1 cellular context compared by ENCODE assay signal in the genomic region with DNA sequence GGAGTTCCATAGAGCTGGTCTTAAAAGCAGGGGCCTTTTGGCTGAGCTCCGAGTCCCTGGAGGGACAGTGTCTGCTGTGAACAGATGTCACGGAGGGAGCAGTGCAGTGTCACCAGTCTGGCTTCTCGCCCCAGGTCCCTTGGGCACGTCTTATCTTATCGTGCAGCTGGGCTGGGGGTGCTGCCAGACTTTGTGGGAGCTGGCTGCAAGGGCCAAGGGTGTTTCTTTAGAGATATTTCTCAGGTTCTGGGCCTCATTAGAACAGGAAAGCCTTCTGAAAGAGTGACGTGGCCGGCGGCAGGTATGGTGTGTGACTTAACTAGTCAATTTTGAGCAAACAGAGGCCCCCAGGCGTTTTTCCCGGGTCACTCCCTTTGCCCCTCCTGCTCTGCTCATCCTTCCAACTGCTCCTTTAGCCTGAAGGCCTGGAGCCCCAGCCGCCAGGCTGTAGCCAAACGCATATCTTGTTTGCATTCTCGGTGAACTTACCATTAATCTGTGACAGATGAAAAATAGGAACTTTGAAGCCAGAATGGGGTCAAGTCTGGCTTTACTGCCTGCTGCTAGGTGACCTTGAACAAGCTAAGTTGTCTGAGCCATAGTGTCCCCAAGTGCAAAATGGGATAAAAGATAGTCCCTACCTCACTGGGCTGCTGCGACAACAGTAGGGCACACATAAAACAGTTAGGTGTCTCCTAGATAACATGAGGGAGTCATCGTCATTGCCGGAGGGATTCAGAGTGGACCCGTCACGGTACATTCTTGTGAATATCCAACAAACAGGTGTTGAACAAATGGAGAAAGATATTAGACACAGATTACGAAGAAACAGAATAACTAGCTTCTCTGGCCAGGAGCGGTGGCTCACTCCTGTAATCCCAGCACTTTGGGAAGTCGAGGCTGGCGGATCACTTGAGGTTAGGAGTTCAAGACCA.
TF ChIP-seq lines count a peak whose summit lies in the region.

No MANE protein-coding gene starts in this region.

TF ChIP-seq in K562, 482 proteins besides CTCF, POLR2A, EP300 and RAD21 (continued from another document and continues in another):
- TF ChIP-seq, protein P1, sequence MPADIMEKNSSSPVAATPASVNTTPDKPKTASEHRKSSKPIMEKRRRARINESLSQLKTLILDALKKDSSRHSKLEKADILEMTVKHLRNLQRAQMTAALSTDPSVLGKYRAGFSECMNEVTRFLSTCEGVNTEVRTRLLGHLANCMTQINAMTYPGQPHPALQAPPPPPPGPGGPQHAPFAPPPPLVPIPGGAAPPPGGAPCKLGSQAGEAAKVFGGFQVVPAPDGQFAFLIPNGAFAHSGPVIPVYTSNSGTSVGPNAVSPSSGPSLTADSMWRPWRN (IDR thresholded peaks at IDR 0.05; ENCODE audit: low read depth) = peak; percentile 79
- TF ChIP-seq TCFL5 (CRISPR knock-in tag; conservative IDR thresholded peaks at IDR 0.05) (no peak), ZNF217 (CRISPR knock-in tag; IDR thresholded peaks at IDR 0.05) (no peak), KDM1A (IDR thresholded peaks at IDR 0.05) (peak; percentile 85 to 86), ZNF699 (CRISPR knock-in tag; IDR thresholded peaks at IDR 0.05; ENCODE audit: insufficient replicate concordance) (no peak), COPS2 (conservative IDR thresholded peaks at IDR 0.05) (no peak), WHSC1 (IDR thresholded peaks at IDR 0.05; ENCODE audit: low read length) (no peak), PRPF4 (IDR thresholded peaks at IDR 0.05; ENCODE audit: insufficient read depth, low read depth, low read length, poor library complexity, severe bottlenecking) (no peak), NRF1 (conservative IDR thresholded peaks at IDR 0.05 in 1 of 2, IDR thresholded peaks at IDR 0.05 in 1 of 2) (no peak; a peak in 2 of 4 replicates), CBFA2T2 (conservative IDR thresholded peaks at IDR 0.05) (peak; percentile 99), KDM4B (IDR thresholded peaks at IDR 0.05; ENCODE audit: borderline replicate concordance in 2 of 2, low read depth in 1 of 2) (0 out of 4 replicates have a peak, but pooled peaks of 1 of the 2 experiments have one; percentile 43), ATF1 (CRISPR knock-in tag; IDR thresholded peaks at IDR 0.05) (no peak), ATF1 (tag; IDR thresholded peaks at IDR 0.05) (peak; percentile 86), ZNF436 (CRISPR knock-in tag; IDR thresholded peaks at IDR 0.05) (no peak), NEUROD1 (IDR thresholded peaks at IDR 0.05; ENCODE audit: borderline replicate concordance, low read depth, low read length, partially characterized antibody) (peak; percentile 92), NFATC3 (IDR thresholded peaks at IDR 0.05) (0 out of 2 replicates have a peak, but pooled peaks have one; percentile 53), ZNF384 (IDR thresholded peaks at IDR 0.05; ENCODE audit: low read depth, low read length) (no peak), ZNF589 (CRISPR knock-in tag; IDR thresholded peaks at IDR 0.05; ENCODE audit: low read depth) (peak; percentile 94), OTX1 (CRISPR knock-in tag; IDR thresholded peaks at IDR 0.05) (no peak), HSF4 (CRISPR knock-in tag; IDR thresholded peaks at IDR 0.05; ENCODE audit: borderline replicate concordance) (no peak)
- TF ChIP-seq, protein P2, sequence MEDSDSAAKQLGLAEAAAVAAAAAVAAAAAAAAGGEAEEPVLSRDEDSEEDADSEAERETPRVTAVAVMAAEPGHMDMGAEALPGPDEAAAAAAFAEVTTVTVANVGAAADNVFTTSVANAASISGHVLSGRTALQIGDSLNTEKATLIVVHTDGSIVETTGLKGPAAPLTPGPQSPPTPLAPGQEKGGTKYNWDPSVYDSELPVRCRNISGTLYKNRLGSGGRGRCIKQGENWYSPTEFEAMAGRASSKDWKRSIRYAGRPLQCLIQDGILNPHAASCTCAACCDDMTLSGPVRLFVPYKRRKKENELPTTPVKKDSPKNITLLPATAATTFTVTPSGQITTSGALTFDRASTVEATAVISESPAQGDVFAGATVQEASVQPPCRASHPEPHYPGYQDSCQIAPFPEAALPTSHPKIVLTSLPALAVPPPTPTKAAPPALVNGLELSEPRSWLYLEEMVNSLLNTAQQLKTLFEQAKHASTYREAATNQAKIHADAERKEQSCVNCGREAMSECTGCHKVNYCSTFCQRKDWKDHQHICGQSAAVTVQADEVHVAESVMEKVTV (CRISPR knock-in tag; IDR thresholded peaks at IDR 0.05) = no peak
- TF ChIP-seq, protein P3, sequence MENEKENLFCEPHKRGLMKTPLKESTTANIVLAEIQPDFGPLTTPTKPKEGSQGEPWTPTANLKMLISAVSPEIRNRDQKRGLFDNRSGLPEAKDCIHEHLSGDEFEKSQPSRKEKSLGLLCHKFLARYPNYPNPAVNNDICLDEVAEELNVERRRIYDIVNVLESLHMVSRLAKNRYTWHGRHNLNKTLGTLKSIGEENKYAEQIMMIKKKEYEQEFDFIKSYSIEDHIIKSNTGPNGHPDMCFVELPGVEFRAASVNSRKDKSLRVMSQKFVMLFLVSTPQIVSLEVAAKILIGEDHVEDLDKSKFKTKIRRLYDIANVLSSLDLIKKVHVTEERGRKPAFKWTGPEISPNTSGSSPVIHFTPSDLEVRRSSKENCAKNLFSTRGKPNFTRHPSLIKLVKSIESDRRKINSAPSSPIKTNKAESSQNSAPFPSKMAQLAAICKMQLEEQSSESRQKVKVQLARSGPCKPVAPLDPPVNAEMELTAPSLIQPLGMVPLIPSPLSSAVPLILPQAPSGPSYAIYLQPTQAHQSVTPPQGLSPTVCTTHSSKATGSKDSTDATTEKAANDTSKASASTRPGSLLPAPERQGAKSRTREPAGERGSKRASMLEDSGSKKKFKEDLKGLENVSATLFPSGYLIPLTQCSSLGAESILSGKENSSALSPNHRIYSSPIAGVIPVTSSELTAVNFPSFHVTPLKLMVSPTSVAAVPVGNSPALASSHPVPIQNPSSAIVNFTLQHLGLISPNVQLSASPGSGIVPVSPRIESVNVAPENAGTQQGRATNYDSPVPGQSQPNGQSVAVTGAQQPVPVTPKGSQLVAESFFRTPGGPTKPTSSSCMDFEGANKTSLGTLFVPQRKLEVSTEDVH (IDR thresholded peaks at IDR 0.05; ENCODE audit: low read depth, partially characterized antibody) = no peak
- TF ChIP-seq, protein P4, sequence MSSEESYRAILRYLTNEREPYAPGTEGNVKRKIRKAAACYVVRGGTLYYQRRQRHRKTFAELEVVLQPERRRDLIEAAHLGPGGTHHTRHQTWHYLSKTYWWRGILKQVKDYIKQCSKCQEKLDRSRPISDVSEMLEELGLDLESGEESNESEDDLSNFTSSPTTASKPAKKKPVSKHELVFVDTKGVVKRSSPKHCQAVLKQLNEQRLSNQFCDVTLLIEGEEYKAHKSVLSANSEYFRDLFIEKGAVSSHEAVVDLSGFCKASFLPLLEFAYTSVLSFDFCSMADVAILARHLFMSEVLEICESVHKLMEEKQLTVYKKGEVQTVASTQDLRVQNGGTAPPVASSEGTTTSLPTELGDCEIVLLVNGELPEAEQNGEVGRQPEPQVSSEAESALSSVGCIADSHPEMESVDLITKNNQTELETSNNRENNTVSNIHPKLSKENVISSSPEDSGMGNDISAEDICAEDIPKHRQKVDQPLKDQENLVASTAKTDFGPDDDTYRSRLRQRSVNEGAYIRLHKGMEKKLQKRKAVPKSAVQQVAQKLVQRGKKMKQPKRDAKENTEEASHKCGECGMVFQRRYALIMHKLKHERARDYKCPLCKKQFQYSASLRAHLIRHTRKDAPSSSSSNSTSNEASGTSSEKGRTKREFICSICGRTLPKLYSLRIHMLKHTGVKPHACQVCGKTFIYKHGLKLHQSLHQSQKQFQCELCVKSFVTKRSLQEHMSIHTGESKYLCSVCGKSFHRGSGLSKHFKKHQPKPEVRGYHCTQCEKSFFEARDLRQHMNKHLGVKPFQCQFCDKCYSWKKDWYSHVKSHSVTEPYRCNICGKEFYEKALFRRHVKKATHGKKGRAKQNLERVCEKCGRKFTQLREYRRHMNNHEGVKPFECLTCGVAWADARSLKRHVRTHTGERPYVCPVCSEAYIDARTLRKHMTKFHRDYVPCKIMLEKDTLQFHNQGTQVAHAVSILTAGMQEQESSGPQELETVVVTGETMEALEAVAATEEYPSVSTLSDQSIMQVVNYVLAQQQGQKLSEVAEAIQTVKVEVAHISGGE (CRISPR knock-in tag; IDR thresholded peaks at IDR 0.05) = peak in 1 of 3 experiments; percentile 69; a peak in 2 of 6 replicates
- TF ChIP-seq, protein P5, sequence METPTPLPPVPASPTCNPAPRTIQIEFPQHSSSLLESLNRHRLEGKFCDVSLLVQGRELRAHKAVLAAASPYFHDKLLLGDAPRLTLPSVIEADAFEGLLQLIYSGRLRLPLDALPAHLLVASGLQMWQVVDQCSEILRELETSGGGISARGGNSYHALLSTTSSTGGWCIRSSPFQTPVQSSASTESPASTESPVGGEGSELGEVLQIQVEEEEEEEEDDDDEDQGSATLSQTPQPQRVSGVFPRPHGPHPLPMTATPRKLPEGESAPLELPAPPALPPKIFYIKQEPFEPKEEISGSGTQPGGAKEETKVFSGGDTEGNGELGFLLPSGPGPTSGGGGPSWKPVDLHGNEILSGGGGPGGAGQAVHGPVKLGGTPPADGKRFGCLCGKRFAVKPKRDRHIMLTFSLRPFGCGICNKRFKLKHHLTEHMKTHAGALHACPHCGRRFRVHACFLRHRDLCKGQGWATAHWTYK (CRISPR knock-in tag; IDR thresholded peaks at IDR 0.05) = peak; percentile 35; the same call in 1 of the 2 replicates
- TF ChIP-seq, protein P6, sequence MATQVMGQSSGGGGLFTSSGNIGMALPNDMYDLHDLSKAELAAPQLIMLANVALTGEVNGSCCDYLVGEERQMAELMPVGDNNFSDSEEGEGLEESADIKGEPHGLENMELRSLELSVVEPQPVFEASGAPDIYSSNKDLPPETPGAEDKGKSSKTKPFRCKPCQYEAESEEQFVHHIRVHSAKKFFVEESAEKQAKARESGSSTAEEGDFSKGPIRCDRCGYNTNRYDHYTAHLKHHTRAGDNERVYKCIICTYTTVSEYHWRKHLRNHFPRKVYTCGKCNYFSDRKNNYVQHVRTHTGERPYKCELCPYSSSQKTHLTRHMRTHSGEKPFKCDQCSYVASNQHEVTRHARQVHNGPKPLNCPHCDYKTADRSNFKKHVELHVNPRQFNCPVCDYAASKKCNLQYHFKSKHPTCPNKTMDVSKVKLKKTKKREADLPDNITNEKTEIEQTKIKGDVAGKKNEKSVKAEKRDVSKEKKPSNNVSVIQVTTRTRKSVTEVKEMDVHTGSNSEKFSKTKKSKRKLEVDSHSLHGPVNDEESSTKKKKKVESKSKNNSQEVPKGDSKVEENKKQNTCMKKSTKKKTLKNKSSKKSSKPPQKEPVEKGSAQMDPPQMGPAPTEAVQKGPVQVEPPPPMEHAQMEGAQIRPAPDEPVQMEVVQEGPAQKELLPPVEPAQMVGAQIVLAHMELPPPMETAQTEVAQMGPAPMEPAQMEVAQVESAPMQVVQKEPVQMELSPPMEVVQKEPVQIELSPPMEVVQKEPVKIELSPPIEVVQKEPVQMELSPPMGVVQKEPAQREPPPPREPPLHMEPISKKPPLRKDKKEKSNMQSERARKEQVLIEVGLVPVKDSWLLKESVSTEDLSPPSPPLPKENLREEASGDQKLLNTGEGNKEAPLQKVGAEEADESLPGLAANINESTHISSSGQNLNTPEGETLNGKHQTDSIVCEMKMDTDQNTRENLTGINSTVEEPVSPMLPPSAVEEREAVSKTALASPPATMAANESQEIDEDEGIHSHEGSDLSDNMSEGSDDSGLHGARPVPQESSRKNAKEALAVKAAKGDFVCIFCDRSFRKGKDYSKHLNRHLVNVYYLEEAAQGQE (CRISPR knock-in tag; IDR thresholded peaks at IDR 0.05; ENCODE audit: low read depth) = no peak
- TF ChIP-seq, protein P7, sequence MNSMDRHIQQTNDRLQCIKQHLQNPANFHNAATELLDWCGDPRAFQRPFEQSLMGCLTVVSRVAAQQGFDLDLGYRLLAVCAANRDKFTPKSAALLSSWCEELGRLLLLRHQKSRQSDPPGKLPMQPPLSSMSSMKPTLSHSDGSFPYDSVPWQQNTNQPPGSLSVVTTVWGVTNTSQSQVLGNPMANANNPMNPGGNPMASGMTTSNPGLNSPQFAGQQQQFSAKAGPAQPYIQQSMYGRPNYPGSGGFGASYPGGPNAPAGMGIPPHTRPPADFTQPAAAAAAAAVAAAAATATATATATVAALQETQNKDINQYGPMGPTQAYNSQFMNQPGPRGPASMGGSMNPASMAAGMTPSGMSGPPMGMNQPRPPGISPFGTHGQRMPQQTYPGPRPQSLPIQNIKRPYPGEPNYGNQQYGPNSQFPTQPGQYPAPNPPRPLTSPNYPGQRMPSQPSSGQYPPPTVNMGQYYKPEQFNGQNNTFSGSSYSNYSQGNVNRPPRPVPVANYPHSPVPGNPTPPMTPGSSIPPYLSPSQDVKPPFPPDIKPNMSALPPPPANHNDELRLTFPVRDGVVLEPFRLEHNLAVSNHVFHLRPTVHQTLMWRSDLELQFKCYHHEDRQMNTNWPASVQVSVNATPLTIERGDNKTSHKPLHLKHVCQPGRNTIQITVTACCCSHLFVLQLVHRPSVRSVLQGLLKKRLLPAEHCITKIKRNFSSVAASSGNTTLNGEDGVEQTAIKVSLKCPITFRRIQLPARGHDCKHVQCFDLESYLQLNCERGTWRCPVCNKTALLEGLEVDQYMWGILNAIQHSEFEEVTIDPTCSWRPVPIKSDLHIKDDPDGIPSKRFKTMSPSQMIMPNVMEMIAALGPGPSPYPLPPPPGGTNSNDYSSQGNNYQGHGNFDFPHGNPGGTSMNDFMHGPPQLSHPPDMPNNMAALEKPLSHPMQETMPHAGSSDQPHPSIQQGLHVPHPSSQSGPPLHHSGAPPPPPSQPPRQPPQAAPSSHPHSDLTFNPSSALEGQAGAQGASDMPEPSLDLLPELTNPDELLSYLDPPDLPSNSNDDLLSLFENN (IDR thresholded peaks at IDR 0.05; ENCODE audit: low read depth in 2 of 2, low read length in 2 of 2) = peak in 1 of 2 experiments; percentile 96; a peak in 2 of 4 replicates
- TF ChIP-seq, protein P8, sequence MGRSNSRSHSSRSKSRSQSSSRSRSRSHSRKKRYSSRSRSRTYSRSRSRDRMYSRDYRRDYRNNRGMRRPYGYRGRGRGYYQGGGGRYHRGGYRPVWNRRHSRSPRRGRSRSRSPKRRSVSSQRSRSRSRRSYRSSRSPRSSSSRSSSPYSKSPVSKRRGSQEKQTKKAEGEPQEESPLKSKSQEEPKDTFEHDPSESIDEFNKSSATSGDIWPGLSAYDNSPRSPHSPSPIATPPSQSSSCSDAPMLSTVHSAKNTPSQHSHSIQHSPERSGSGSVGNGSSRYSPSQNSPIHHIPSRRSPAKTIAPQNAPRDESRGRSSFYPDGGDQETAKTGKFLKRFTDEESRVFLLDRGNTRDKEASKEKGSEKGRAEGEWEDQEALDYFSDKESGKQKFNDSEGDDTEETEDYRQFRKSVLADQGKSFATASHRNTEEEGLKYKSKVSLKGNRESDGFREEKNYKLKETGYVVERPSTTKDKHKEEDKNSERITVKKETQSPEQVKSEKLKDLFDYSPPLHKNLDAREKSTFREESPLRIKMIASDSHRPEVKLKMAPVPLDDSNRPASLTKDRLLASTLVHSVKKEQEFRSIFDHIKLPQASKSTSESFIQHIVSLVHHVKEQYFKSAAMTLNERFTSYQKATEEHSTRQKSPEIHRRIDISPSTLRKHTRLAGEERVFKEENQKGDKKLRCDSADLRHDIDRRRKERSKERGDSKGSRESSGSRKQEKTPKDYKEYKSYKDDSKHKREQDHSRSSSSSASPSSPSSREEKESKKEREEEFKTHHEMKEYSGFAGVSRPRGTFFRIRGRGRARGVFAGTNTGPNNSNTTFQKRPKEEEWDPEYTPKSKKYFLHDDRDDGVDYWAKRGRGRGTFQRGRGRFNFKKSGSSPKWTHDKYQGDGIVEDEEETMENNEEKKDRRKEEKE (IDR thresholded peaks at IDR 0.05; ENCODE audit: borderline replicate concordance in 1 of 2, control insufficient read depth in 1 of 2, low read depth in 2 of 2, low read length in 1 of 2) = 0 out of 4 replicates have a peak, but pooled peaks of 1 of the 2 experiments have one; percentile 55
